Comparison of ENCODE assay signal across 1 cellular context in the genomic region with DNA sequence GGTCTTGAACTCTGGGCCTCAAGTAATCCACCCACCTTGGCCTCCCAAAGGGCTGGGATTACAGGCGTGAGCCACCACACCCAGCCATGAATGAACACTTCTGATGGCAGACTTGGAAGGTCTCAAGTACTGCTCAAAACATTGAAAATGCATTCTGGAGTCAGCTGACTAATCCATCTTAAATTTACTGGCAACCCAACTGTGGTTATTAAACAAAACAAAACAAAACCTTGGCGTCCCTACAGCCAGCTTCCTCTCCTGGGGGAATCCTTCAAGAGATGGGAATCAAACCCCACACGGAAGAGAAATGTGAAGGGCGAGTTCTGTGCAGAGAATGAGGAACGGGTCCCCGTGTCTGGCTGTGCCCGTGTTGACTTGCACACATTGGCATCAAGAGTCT.
TF ChIP-seq lines count a peak whose summit lies in the region.

No MANE protein-coding gene starts in this region.

TF ChIP-seq in IMR-90, 13 proteins besides CTCF, POLR2A, EP300 and RAD21:
- TF ChIP-seq MAFK (IDR thresholded peaks at IDR 0.05; ENCODE audit: low read depth, low read length) (no peak), MAZ (IDR thresholded peaks at IDR 0.05; ENCODE audit: borderline replicate concordance, low read depth, low read length) (no peak), FOS (IDR thresholded peaks at IDR 0.05; ENCODE audit: low read depth, low read length) (no peak)
- TF ChIP-seq, protein P1, sequence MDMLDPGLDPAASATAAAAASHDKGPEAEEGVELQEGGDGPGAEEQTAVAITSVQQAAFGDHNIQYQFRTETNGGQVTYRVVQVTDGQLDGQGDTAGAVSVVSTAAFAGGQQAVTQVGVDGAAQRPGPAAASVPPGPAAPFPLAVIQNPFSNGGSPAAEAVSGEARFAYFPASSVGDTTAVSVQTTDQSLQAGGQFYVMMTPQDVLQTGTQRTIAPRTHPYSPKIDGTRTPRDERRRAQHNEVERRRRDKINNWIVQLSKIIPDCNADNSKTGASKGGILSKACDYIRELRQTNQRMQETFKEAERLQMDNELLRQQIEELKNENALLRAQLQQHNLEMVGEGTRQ (IDR thresholded peaks at IDR 0.05; ENCODE audit: low read depth, low read length): peak; percentile 50; the same call in 1 of the 2 replicates
- TF ChIP-seq, protein P2, sequence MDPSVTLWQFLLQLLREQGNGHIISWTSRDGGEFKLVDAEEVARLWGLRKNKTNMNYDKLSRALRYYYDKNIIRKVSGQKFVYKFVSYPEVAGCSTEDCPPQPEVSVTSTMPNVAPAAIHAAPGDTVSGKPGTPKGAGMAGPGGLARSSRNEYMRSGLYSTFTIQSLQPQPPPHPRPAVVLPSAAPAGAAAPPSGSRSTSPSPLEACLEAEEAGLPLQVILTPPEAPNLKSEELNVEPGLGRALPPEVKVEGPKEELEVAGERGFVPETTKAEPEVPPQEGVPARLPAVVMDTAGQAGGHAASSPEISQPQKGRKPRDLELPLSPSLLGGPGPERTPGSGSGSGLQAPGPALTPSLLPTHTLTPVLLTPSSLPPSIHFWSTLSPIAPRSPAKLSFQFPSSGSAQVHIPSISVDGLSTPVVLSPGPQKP (IDR thresholded peaks at IDR 0.05; ENCODE audit: borderline replicate concordance, low read depth, low read length): no peak
